ENCODE assay signal across 1 cellular context in the genomic region with DNA sequence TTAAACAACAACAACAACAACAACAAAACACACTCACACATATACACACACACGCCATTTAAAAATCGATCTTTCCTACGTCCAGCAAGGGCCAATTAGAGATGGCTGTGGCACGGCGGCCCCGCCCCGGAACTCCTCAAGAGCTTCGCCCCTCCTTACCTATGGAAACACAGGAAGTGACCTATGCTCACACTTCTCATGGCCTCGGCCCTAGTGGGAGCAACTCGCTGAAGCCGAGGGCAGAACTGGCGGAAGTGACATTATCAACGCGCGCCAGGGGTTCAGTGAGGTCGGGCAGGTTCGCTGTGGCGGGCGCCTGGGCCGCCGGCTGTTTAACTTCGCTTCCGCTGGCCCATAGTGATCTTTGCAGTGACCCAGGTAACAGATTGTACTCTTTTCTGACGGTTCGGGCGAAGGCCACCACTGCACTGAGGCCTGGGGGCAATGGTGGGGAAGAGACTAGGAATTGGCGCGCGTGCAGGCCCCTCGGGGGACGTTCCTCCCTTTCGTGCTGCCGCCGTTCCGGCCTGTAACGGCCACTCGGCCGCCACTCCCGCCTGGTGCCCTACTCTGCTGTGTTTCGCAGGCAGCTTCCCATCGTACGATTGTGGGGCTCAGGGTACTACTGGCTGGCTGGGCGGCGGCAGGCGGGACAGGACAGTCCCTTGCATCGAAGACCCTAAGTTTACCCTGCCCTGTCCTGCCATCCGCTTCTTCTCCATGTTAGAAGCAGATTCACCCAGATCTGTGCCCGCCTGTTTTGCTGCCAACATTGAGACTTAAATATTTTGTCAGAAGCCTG.
TF ChIP-seq lines count a peak whose summit lies in the region.

A gene (plus strand): TSS at position 284 of the 802 bp plus-strand sequence. CDS start 2,661 bp downstream, outside the sequence.

TF ChIP-seq in HepG2, 621 proteins besides CTCF, POLR2A, EP300 and RAD21 (continued from another document and continues in another):
- TF ChIP-seq, protein P1, sequence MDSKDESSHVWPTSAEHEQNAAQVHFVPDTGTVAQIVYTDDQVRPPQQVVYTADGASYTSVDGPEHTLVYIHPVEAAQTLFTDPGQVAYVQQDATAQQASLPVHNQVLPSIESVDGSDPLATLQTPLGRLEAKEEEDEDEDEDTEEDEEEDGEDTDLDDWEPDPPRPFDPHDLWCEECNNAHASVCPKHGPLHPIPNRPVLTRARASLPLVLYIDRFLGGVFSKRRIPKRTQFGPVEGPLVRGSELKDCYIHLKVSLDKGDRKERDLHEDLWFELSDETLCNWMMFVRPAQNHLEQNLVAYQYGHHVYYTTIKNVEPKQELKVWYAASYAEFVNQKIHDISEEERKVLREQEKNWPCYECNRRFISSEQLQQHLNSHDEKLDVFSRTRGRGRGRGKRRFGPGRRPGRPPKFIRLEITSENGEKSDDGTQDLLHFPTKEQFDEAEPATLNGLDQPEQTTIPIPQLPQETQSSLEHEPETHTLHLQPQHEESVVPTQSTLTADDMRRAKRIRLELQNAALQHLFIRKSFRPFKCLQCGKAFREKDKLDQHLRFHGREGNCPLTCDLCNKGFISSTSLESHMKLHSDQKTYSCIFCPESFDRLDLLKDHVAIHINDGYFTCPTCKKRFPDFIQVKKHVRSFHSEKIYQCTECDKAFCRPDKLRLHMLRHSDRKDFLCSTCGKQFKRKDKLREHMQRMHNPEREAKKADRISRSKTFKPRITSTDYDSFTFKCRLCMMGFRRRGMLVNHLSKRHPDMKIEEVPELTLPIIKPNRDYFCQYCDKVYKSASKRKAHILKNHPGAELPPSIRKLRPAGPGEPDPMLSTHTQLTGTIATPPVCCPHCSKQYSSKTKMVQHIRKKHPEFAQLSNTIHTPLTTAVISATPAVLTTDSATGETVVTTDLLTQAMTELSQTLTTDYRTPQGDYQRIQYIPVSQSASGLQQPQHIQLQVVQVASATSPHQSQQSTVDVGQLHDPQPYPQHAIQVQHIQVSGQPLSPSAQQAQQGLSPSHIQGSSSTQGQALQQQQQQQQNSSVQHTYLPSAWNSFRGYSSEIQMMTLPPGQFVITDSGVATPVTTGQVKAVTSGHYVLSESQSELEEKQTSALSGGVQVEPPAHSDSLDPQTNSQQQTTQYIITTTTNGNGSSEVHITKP (CRISPR knock-in tag; IDR thresholded peaks at IDR 0.05; ENCODE audit: low read depth): peak; percentile 83; the same call in 1 of the 2 replicates
- TF ChIP-seq NCOA1 (CRISPR knock-in tag; IDR thresholded peaks at IDR 0.05) (no peak), MED13 (CRISPR knock-in tag; IDR thresholded peaks at IDR 0.05) (peak; percentile 70; the same call in 1 of the 2 replicates), ZFP90 (CRISPR knock-in tag; IDR thresholded peaks at IDR 0.05; ENCODE audit: borderline replicate concordance) (no peak), ATF1 (CRISPR knock-in tag; IDR thresholded peaks at IDR 0.05) (peak; percentile 99), ZNF724P (CRISPR knock-in tag; IDR thresholded peaks at IDR 0.05; ENCODE audit: borderline replicate concordance) (peak; percentile 79), ZNF33B (CRISPR knock-in tag; IDR thresholded peaks at IDR 0.05) (no peak), FOXM1 (CRISPR knock-in tag; IDR thresholded peaks at IDR 0.05) (no peak), MIXL1 (CRISPR knock-in tag; IDR thresholded peaks at IDR 0.05) (peak; percentile 89), MEF2D (CRISPR knock-in tag; IDR thresholded peaks at IDR 0.05) (peak; percentile 71), TBP (CRISPR knock-in tag; IDR thresholded peaks at IDR 0.05) (0 out of 2 replicates have a peak, but pooled peaks have one; percentile 64), ARNT2 (CRISPR knock-in tag; IDR thresholded peaks at IDR 0.05; ENCODE audit: low read depth) (peak; percentile 52), ZNF629 (CRISPR knock-in tag; conservative IDR thresholded peaks at IDR 0.05) (0 out of 2 replicates have a peak, but pooled peaks have one; percentile 38), ZNF501 (CRISPR knock-in tag; IDR thresholded peaks at IDR 0.05) (peak; percentile 98), ZNF768 (CRISPR knock-in tag; IDR thresholded peaks at IDR 0.05) (peak; percentile 71; the same call in 1 of the 2 replicates)
- TF ChIP-seq, protein P2, sequence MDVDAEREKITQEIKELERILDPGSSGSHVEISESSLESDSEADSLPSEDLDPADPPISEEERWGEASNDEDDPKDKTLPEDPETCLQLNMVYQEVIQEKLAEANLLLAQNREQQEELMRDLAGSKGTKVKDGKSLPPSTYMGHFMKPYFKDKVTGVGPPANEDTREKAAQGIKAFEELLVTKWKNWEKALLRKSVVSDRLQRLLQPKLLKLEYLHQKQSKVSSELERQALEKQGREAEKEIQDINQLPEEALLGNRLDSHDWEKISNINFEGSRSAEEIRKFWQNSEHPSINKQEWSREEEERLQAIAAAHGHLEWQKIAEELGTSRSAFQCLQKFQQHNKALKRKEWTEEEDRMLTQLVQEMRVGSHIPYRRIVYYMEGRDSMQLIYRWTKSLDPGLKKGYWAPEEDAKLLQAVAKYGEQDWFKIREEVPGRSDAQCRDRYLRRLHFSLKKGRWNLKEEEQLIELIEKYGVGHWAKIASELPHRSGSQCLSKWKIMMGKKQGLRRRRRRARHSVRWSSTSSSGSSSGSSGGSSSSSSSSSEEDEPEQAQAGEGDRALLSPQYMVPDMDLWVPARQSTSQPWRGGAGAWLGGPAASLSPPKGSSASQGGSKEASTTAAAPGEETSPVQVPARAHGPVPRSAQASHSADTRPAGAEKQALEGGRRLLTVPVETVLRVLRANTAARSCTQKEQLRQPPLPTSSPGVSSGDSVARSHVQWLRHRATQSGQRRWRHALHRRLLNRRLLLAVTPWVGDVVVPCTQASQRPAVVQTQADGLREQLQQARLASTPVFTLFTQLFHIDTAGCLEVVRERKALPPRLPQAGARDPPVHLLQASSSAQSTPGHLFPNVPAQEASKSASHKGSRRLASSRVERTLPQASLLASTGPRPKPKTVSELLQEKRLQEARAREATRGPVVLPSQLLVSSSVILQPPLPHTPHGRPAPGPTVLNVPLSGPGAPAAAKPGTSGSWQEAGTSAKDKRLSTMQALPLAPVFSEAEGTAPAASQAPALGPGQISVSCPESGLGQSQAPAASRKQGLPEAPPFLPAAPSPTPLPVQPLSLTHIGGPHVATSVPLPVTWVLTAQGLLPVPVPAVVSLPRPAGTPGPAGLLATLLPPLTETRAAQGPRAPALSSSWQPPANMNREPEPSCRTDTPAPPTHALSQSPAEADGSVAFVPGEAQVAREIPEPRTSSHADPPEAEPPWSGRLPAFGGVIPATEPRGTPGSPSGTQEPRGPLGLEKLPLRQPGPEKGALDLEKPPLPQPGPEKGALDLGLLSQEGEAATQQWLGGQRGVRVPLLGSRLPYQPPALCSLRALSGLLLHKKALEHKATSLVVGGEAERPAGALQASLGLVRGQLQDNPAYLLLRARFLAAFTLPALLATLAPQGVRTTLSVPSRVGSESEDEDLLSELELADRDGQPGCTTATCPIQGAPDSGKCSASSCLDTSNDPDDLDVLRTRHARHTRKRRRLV (CRISPR knock-in tag; IDR thresholded peaks at IDR 0.05): no peak
- TF ChIP-seq, protein P3, sequence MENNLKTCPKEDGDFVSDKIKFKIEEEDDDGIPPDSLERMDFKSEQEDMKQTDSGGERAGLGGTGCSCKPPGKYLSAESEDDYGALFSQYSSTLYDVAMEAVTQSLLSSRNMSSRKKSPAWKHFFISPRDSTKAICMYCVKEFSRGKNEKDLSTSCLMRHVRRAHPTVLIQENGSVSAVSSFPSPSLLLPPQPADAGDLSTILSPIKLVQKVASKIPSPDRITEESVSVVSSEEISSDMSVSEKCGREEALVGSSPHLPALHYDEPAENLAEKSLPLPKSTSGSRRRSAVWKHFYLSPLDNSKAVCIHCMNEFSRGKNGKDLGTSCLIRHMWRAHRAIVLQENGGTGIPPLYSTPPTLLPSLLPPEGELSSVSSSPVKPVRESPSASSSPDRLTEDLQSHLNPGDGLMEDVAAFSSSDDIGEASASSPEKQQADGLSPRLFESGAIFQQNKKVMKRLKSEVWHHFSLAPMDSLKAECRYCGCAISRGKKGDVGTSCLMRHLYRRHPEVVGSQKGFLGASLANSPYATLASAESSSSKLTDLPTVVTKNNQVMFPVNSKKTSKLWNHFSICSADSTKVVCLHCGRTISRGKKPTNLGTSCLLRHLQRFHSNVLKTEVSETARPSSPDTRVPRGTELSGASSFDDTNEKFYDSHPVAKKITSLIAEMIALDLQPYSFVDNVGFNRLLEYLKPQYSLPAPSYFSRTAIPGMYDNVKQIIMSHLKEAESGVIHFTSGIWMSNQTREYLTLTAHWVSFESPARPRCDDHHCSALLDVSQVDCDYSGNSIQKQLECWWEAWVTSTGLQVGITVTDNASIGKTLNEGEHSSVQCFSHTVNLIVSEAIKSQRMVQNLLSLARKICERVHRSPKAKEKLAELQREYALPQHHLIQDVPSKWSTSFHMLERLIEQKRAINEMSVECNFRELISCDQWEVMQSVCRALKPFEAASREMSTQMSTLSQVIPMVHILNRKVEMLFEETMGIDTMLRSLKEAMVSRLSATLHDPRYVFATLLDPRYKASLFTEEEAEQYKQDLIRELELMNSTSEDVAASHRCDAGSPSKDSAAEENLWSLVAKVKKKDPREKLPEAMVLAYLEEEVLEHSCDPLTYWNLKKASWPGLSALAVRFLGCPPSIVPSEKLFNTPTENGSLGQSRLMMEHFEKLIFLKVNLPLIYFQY (CRISPR knock-in tag; IDR thresholded peaks at IDR 0.05; ENCODE audit: borderline replicate concordance): no peak
- TF ChIP-seq, protein P4, sequence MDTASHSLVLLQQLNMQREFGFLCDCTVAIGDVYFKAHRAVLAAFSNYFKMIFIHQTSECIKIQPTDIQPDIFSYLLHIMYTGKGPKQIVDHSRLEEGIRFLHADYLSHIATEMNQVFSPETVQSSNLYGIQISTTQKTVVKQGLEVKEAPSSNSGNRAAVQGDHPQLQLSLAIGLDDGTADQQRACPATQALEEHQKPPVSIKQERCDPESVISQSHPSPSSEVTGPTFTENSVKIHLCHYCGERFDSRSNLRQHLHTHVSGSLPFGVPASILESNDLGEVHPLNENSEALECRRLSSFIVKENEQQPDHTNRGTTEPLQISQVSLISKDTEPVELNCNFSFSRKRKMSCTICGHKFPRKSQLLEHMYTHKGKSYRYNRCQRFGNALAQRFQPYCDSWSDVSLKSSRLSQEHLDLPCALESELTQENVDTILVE (CRISPR knock-in tag; IDR thresholded peaks at IDR 0.05): peak; percentile 89
- TF ChIP-seq, protein P5, sequence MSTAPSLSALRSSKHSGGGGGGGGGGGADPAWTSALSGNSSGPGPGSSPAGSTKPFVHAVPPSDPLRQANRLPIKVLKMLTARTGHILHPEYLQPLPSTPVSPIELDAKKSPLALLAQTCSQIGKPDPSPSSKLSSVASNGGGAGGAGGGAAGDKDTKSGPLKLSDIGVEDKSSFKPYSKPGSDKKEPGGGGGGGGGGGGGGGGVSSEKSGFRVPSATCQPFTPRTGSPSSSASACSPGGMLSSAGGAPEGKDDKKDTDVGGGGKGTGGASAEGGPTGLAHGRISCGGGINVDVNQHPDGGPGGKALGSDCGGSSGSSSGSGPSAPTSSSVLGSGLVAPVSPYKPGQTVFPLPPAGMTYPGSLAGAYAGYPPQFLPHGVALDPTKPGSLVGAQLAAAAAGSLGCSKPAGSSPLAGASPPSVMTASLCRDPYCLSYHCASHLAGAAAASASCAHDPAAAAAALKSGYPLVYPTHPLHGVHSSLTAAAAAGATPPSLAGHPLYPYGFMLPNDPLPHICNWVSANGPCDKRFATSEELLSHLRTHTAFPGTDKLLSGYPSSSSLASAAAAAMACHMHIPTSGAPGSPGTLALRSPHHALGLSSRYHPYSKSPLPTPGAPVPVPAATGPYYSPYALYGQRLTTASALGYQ (CRISPR knock-in tag; IDR thresholded peaks at IDR 0.05): no peak; the same call in 1 of the 2 replicates
- TF ChIP-seq, protein P6, sequence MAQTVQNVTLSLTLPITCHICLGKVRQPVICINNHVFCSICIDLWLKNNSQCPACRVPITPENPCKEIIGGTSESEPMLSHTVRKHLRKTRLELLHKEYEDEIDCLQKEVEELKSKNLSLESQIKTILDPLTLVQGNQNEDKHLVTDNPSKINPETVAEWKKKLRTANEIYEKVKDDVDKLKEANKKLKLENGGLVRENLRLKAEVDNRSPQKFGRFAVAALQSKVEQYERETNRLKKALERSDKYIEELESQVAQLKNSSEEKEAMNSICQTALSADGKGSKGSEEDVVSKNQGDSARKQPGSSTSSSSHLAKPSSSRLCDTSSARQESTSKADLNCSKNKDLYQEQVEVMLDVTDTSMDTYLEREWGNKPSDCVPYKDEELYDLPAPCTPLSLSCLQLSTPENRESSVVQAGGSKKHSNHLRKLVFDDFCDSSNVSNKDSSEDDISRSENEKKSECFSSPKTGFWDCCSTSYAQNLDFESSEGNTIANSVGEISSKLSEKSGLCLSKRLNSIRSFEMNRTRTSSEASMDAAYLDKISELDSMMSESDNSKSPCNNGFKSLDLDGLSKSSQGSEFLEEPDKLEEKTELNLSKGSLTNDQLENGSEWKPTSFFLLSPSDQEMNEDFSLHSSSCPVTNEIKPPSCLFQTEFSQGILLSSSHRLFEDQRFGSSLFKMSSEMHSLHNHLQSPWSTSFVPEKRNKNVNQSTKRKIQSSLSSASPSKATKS (CRISPR knock-in tag; IDR thresholded peaks at IDR 0.05): 0 out of 2 replicates have a peak, but pooled peaks have one; percentile 87
- TF ChIP-seq, protein P7, sequence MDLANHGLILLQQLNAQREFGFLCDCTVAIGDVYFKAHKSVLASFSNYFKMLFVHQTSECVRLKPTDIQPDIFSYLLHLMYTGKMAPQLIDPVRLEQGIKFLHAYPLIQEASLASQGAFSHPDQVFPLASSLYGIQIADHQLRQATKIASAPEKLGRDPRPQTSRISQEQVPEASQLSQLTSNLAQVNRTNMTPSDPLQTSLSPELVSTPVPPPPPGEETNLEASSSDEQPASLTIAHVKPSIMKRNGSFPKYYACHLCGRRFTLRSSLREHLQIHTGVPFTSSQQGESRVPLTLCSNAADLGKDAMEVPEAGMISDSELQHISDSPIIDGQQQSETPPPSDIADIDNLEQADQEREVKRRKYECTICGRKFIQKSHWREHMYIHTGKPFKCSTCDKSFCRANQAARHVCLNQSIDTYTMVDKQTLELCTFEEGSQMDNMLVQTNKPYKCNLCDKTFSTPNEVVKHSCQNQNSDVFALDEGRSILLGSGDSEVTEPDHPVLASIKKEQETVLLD (CRISPR knock-in tag; IDR thresholded peaks at IDR 0.05; ENCODE audit: low read depth): peak; percentile 50; the same call in 1 of the 2 replicates
- TF ChIP-seq, protein P8, sequence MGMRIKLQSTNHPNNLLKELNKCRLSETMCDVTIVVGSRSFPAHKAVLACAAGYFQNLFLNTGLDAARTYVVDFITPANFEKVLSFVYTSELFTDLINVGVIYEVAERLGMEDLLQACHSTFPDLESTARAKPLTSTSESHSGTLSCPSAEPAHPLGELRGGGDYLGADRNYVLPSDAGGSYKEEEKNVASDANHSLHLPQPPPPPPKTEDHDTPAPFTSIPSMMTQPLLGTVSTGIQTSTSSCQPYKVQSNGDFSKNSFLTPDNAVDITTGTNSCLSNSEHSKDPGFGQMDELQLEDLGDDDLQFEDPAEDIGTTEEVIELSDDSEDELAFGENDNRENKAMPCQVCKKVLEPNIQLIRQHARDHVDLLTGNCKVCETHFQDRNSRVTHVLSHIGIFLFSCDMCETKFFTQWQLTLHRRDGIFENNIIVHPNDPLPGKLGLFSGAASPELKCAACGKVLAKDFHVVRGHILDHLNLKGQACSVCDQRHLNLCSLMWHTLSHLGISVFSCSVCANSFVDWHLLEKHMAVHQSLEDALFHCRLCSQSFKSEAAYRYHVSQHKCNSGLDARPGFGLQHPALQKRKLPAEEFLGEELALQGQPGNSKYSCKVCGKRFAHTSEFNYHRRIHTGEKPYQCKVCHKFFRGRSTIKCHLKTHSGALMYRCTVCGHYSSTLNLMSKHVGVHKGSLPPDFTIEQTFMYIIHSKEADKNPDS (CRISPR knock-in tag; IDR thresholded peaks at IDR 0.05): 0 out of 2 replicates have a peak, but pooled peaks have one; percentile 33
- TF ChIP-seq, protein P9, sequence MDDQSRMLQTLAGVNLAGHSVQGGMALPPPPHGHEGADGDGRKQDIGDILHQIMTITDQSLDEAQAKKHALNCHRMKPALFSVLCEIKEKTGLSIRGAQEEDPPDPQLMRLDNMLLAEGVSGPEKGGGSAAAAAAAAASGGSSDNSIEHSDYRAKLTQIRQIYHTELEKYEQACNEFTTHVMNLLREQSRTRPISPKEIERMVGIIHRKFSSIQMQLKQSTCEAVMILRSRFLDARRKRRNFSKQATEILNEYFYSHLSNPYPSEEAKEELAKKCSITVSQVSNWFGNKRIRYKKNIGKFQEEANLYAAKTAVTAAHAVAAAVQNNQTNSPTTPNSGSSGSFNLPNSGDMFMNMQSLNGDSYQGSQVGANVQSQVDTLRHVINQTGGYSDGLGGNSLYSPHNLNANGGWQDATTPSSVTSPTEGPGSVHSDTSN (CRISPR knock-in tag; IDR thresholded peaks at IDR 0.05; ENCODE audit: borderline replicate concordance): no peak
